ENCODE assay signal across 8 cellular contexts in the genomic region with DNA sequence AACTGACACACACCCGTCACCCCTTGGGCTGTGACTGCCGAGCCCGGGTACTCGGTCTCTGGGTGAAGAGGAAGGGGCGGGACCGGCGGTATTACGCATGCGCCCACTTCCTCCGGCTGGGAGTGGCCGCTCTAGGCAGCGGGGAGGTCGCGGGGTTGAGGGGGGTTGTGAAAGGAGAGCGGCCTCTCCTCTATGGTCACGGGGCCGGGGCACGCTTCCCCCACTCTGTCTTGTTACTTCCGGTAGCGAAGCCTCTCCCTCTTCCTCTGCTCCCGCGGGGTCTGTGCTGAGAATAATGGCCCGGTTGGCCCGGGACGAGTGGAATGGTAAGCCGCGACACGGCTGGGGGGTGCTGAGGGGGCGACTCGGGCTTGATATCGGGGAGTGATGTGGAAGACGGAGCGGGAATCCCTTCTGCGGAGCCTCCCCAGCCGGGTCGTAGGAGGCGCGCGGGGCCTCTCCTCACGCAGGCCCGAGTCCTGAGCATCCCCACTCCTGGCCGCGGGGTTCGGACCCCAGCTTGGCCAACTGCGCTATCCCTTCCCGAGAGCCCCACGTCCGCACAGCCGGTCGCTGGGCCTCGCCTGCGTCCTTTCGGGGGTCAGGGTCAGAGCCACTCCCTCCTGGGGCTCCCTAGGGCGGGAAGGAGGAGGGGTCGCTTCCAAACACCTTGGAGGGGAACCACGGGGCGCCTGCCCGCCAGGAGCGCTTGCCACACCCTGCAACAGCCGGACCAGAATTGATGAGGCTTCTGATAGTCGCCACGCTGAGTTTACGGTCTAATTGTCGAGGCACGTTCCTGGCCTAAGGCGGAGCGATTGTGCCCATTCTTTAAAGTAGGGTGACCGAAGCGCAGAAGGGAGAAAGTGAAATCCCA. TPM values are rescaled to one million over a fixed set of nuclear protein-coding genes. Genes with fewer than 3 reads are reported as not detected.
DNase-seq lines count a peak whose midpoint lies in the region; TF ChIP-seq lines count a peak whose summit lies in the region.

A gene with protein sequence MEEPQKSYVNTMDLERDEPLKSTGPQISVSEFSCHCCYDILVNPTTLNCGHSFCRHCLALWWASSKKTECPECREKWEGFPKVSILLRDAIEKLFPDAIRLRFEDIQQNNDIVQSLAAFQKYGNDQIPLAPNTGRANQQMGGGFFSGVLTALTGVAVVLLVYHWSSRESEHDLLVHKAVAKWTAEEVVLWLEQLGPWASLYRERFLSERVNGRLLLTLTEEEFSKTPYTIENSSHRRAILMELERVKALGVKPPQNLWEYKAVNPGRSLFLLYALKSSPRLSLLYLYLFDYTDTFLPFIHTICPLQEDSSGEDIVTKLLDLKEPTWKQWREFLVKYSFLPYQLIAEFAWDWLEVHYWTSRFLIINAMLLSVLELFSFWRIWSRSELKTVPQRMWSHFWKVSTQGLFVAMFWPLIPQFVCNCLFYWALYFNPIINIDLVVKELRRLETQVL (plus strand): TSS at position 259 of the 877 bp plus-strand sequence. CDS start 11,396 bp downstream, outside the sequence.

- no peaks in the 10 kb centered on the region for H4K20me1 ChIP-seq in MM.1S (ENCODE audit: insufficient read depth, low read length)
- H4K20me1 ChIP-seq in neural cell (ENCODE audit: insufficient read depth) = no peaks in the 10 kb centered on the region

- H3K36me3 ChIP-seq in ES-I3 (ENCODE audit: insufficient read depth, low read length) (no peaks in the 10 kb centered on the region), HAP-1 (replicated peaks) (peaks cover 4% of the 10 kb centered on the region), MM.1S (replicated peaks; ENCODE audit: insufficient read depth, low read length) (no peaks in the 10 kb centered on the region), neural cell (ENCODE audit: insufficient read depth, low read length) (no peaks in the 10 kb centered on the region), stomach (peaks cover 0 to 6% (median 3%) of the 10 kb centered on the region in 4 donors)

- H2AFZ ChIP-seq in MM.1S (ENCODE audit: low read length) (peak within 1 kb of the TSS; percentile 67), neural cell (ENCODE audit: low read depth, low read length) (peak within 1 kb of the TSS; percentile 47)

- H3K9ac ChIP-seq in ES-I3 (ENCODE audit: low read depth, low read length) = peak within 1 kb of the TSS; percentile 97
- H3K9ac ChIP-seq in MM.1S (ENCODE audit: low read length) = peak within 1 kb of the TSS; percentile 87
- peak within 1 kb of the TSS; percentile 94 for H3K9ac ChIP-seq in neural cell (ENCODE audit: low read length)

- in situ Hi-C loops in HAP-1 (cut with MboI; ENCODE audit: low sequenced_read_pairs) = no loop called here

- intact Hi-C loops in stomach (cut with DNase I; ENCODE audit: low total_unique reads) = no loop called here

- TF ChIP-seq RAD21 in neural cell (conservative IDR thresholded peaks at IDR 0.05) = no peak

- H3F3A ChIP-seq in MM.1S (ENCODE audit: insufficient read depth, low read length) (peaks cover 15% of the 10 kb centered on the region), neural cell (ENCODE audit: insufficient read depth, low read length, poor library complexity, severe bottlenecking) (peaks cover 4% of the 10 kb centered on the region)

- peak; percentile 30 for TF ChIP-seq EP300 in neural cell (conservative IDR thresholded peaks at IDR 0.05; ENCODE audit: poor library complexity, severe bottlenecking)
- TF ChIP-seq EP300 in stomach (IDR thresholded peaks at IDR 0.05) = no peak

- H3K79me2 ChIP-seq in MM.1S (ENCODE audit: low read length) (peaks cover 66% of the 10 kb centered on the region), neural cell (replicated peaks; ENCODE audit: insufficient read depth, low read length) (peaks cover 38% of the 10 kb centered on the region)

- H3K9me2 ChIP-seq in MM.1S (replicated peaks; ENCODE audit: insufficient read depth, low read length) = no peaks in the 10 kb centered on the region
- no peaks in the 10 kb centered on the region for H3K9me2 ChIP-seq in neural cell (ENCODE audit: insufficient read depth, low read length)

- H3K4me2 ChIP-seq in MM.1S (ENCODE audit: low read depth, low read length) = peak within 1 kb of the TSS; percentile 48; the same call in 1 of the 2 replicates
- peak within 1 kb of the TSS; percentile 31 for H3K4me2 ChIP-seq in neural cell (ENCODE audit: low read length)

- H3K27ac ChIP-seq in MM.1S (ENCODE audit: low read length) = peak within 1 kb of the TSS; percentile 70
- peak within 1 kb of the TSS; percentile 90 for H3K27ac ChIP-seq in neural cell (ENCODE audit: low read length)
- peak within 1 kb of the TSS; percentile 95 to 98 (median 96) for H3K27ac ChIP-seq in stomach

- 0 to 1% (median 0%) methylated on average over 40 to 69 of the region's 69 CpGs for WGBS in stomach, 5 donors

- TF ChIP-seq POLR2A in stomach (IDR thresholded peaks at IDR 0.05) = peak in 2 of 4 donors; percentile 96

- H3K9me3 ChIP-seq in ES-I3 (ENCODE audit: control insufficient read depth, insufficient read depth, low read length) = no peaks in the 10 kb centered on the region
- no peaks in the 10 kb centered on the region for H3K9me3 ChIP-seq in HAP-1
- no peaks in the 10 kb centered on the region; the same call in 1 of the 2 replicates for H3K9me3 ChIP-seq in MM.1S (replicated peaks; ENCODE audit: insufficient read depth, low read length)
- no peaks in the 10 kb centered on the region for H3K9me3 ChIP-seq in neural cell (ENCODE audit: low read length)
- H3K9me3 ChIP-seq in stomach = no peaks in the 10 kb centered on the region

- TF ChIP-seq CTCF in MM.1S (IDR thresholded peaks at IDR 0.05; ENCODE audit: low read length) (no peak), neural cell (IDR thresholded peaks at IDR 0.05; ENCODE audit: poor library complexity, severe bottlenecking) (no peak), stomach (IDR thresholded peaks at IDR 0.05) (no peak)

- H3K4me1 ChIP-seq in ES-I3 (ENCODE audit: insufficient read depth, low read length) (peaks cover 26% of the 10 kb centered on the region), HAP-1 (peaks cover 39% of the 10 kb centered on the region), MM.1S (ENCODE audit: low read length) (peaks cover 19% of the 10 kb centered on the region), stomach (peaks cover 49 to 82% (median 64%) of the 10 kb centered on the region in 4 donors)

- H3K27me3 ChIP-seq in HAP-1 (ENCODE audit: low read depth) = no peaks in the 10 kb centered on the region
- no peaks in the 10 kb centered on the region for H3K27me3 ChIP-seq in MM.1S (replicated peaks; ENCODE audit: insufficient read depth, low read length)
- no peaks in the 10 kb centered on the region for H3K27me3 ChIP-seq in neural cell (ENCODE audit: insufficient read depth, low read depth, low read length)
- no peaks in the 10 kb centered on the region for H3K27me3 ChIP-seq in stomach

- H3K4me3 ChIP-seq in HAP-1 (peak within 1 kb of the TSS; percentile 86), MM.1S (ENCODE audit: low read length) (peak within 1 kb of the TSS; percentile 93), neural cell (ENCODE audit: low read length) (peak within 1 kb of the TSS; percentile 97), stomach (peak within 1 kb of the TSS; percentile 78 to 95 (median 81))

- peak; percentile 96 to 99 for DNase-seq in HAP-1 (ENCODE audit: low spot score in 2 of 2)
- peak; percentile 98 for DNase-seq in MM.1S
- DNase-seq in SIG-M5 (lab: John Stamatoyannopoulos, UW) = peak; percentile 80
- peak; percentile 97 for DNase-seq in activated gamma-delta T cell (lab: John Stamatoyannopoulos, UW)
- peak; percentile 95 for DNase-seq in fibroblast of the conjunctiva (ENCODE audit: low read depth)
- peak; percentile 99 for DNase-seq in stomach

TF ChIP-seq in neural cell, 6 proteins besides CTCF, POLR2A, EP300 and RAD21:
- TF ChIP-seq TAF1 (IDR thresholded peaks at IDR 0.05; ENCODE audit: low read depth) (peak; percentile 91), MXI1 (conservative IDR thresholded peaks at IDR 0.05; ENCODE audit: poor library complexity, severe bottlenecking) (peak; percentile 76), EZH2 (IDR thresholded peaks at IDR 0.05; ENCODE audit: borderline replicate concordance, insufficient read depth, low read length, poor library complexity, severe bottlenecking) (no peak), SMC3 (conservative IDR thresholded peaks at IDR 0.05; ENCODE audit: poor library complexity) (no peak), POLR2AphosphoS5 (IDR thresholded peaks at IDR 0.05) (peak; percentile 95)
- TF ChIP-seq, protein P1, sequence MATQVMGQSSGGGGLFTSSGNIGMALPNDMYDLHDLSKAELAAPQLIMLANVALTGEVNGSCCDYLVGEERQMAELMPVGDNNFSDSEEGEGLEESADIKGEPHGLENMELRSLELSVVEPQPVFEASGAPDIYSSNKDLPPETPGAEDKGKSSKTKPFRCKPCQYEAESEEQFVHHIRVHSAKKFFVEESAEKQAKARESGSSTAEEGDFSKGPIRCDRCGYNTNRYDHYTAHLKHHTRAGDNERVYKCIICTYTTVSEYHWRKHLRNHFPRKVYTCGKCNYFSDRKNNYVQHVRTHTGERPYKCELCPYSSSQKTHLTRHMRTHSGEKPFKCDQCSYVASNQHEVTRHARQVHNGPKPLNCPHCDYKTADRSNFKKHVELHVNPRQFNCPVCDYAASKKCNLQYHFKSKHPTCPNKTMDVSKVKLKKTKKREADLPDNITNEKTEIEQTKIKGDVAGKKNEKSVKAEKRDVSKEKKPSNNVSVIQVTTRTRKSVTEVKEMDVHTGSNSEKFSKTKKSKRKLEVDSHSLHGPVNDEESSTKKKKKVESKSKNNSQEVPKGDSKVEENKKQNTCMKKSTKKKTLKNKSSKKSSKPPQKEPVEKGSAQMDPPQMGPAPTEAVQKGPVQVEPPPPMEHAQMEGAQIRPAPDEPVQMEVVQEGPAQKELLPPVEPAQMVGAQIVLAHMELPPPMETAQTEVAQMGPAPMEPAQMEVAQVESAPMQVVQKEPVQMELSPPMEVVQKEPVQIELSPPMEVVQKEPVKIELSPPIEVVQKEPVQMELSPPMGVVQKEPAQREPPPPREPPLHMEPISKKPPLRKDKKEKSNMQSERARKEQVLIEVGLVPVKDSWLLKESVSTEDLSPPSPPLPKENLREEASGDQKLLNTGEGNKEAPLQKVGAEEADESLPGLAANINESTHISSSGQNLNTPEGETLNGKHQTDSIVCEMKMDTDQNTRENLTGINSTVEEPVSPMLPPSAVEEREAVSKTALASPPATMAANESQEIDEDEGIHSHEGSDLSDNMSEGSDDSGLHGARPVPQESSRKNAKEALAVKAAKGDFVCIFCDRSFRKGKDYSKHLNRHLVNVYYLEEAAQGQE (IDR thresholded peaks at IDR 0.05; ENCODE audit: borderline replicate concordance) = no peak

RNA-seq across cellular contexts. Expression of the gene that starts here (rescaled TPM):
- 63.5 and 80.2 TPM in 2 replicates for polyA plus RNA-seq in neural cell
- polyA minus RNA-seq in neural cell = 107 and 118 TPM in 2 replicates
- 100 to 1,000 TPM in 1 of 5 donors, 10 to 100 TPM in 4; 18.2 to 113 (median 93.8) TPM for total RNA-seq in stomach
- polyA plus RNA-seq in stomach = 10 to 100 TPM; 27.8 to 46.6 (median 31.5) TPM

Comparison
In these comparisons a context has a peak if more than half of its experiments do, and no peak if none do; other contexts are left out.
1. Peak in every context shown above with its lines: DNase-seq, H3K4me3 ChIP-seq and H3K27ac ChIP-seq.